22 cellular contexts compared by ENCODE assay signal in the genomic region with DNA sequence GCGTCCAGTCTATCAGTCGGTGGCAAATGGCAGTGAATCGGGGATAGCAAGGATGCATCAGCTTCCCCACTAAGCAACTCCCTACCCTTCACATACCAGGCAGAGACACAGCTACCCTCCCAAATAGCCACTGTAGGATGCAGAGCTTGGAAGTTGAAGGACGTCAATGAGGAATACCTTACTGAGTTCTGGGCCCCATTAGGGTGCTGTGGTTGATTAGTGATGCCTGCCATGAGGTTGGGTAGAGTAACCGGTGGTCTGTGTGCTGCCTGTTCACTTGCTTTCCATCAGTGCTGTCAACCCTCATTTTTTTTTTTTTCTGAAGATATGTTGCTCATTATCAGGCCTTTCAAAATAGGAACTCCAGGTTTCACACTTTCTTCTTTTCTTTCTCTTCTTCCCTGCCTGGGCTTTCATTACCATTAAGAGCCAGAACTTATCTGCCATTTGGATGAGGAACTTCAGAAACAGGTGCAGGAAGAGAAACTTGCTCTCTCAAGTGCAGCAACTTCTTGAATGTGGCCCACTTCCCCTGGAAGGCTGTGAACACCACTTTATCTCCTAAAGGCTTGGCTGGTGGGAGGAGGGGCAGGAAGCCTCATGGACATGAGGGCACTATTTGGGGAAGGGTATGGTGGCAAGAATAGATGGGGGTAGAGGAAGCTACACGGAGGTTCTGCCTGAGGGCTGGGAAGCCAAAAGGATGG.
DNase-seq lines count a peak whose midpoint lies in the region; ATAC-seq and TF ChIP-seq lines count a peak whose summit lies in the region.
"Had no signal": no experiment of that assay in that cellular context is flagged by ENCODE, and none has a peak within 500 bp of the region (broad histone marks: within the 10 kb centered on the region; RNA-seq: fewer than 3 reads in every experiment).

No MANE protein-coding gene starts in this region.

- POLR2A ChIA-PET in HEK293 (lab: Yijun Ruan, JAX): no interaction called here

- peak overlapping the region; percentile 14 for H3K27ac Mint-ChIP-seq in T-helper 17 cell
- H3K27ac Mint-ChIP-seq: activated CD4-positive, alpha-beta memory T cell treated with anti-CD3 and anti-CD28 coated beads for 36 hours; CD4-positive, alpha-beta T cell; endodermal cell; naive thymus-derived CD4-positive, alpha-beta T cell; T-helper 1 cell treated with Interleukin-12 subunit alpha and Interleukin-12 subunit beta and Interleukin-4 antibody, amounts not matched to agents 30 μg/mL and 1 μg/mL, for 36 hours had no signal

- no peak overlapping the region for H3K9ac ChIP-seq in BLaER1 treated with 17β-estradiol and CSF1 and Interleukin-3, amounts not matched to agents 10 nM and 100 nM

- CTCF ChIA-PET in HEK293 (lab: Yijun Ruan, JAX): no interaction called here

- ATAC-seq in T-helper 17 cell (no peak), lower lobe of right lung (no peak)
- ATAC-seq: body of pancreas; naive thymus-derived CD4-positive, alpha-beta T cell had no signal

- peaks cover 40 to 91% (median 78%) of the 10 kb centered on the region in 10 experiments for H3K4me1 ChIP-seq in BLaER1 treated with 17β-estradiol and CSF1 and Interleukin-3, amounts not matched to agents 10 nM and 100 nM
- H3K4me1 ChIP-seq in HEK293 (ENCODE audit: control insufficient read depth, insufficient read depth, low read length) (no peaks in the 10 kb centered on the region), lower lobe of right lung (peaks cover 14% of the 10 kb centered on the region)
- H3K4me1 ChIP-seq: body of pancreas had no signal

- H3K9me3 ChIP-seq in BLaER1 treated with 17β-estradiol and CSF1 and Interleukin-3, amounts not matched to agents 10 nM and 100 nM (replicated peaks in 1 of 11): no peaks in the 10 kb centered on the region
- H3K9me3 ChIP-seq in HEK293 (ENCODE audit: control insufficient read depth, insufficient read depth, low read depth, low read length): no peaks in the 10 kb centered on the region
- no peaks in the 10 kb centered on the region for H3K9me3 ChIP-seq in T-helper 17 cell (ENCODE audit: control insufficient read depth, low read length, poor library complexity, severe bottlenecking)
- H3K9me3 ChIP-seq in lower lobe of right lung: no peaks in the 10 kb centered on the region
- H3K9me3 ChIP-seq: body of pancreas, ovary, right lobe of liver, SJCRH30, upper lobe of left lung had no signal

- 0 out of 20 replicates have a peak overlapping the region, but pooled peaks of 1 of the 10 experiments have one; percentile 15 for H3K4me3 ChIP-seq in BLaER1 treated with 17β-estradiol and CSF1 and Interleukin-3, amounts not matched to agents 10 nM and 100 nM
- H3K4me3 ChIP-seq in HEK293 (ENCODE audit: low read depth, low read length): no peak overlapping the region
- no peak overlapping the region for H3K4me3 ChIP-seq in lower lobe of right lung
- H3K4me3 ChIP-seq: body of pancreas, ovary, right lobe of liver, SJCRH30, upper lobe of left lung had no signal

- DNase-seq in T-helper 17 cell (no peak), medulla oblongata (ENCODE audit: extremely low spot score) (peak; percentile 38), lower lobe of right lung (no peak), D341Med (ENCODE audit: low spot score) (no peak), DMS53 treated with DMSO at 0.1 percent for 48 hours (lab: John Stamatoyannopoulos, UW; ENCODE audit: unreplicated experiment) (no peak)
- no peak for DNase-seq in effector CD8-positive, alpha-beta T cell (lab: John Stamatoyannopoulos, UW)
- DNase-seq: activated CD4-positive, alpha-beta memory T cell treated with anti-CD3 and anti-CD28 coated beads for 36 hours; activated gamma-delta T cell; body of pancreas; CD4-positive, alpha-beta T cell; endodermal cell; glutamatergic neuron; naive thymus-derived CD4-positive, alpha-beta T cell; NCI-H1694 treated with DMSO at 0.1 percent for 48 hours; NCI-H774; ovary; right lobe of liver; SJCRH30; upper lobe of left lung had no signal

- intact Hi-C loops in lower lobe of right lung (cut with DNase I): no loop called here

- no peaks in the 10 kb centered on the region for H3K36me3 ChIP-seq in BLaER1 treated with 17β-estradiol and CSF1 and Interleukin-3, amounts not matched to agents 10 nM and 100 nM
- H3K36me3 ChIP-seq in HEK293 (ENCODE audit: control insufficient read depth in 2 of 2, insufficient read depth in 1 of 2, low read length in 2 of 2) (peaks cover 0 to 12% of the 10 kb centered on the region in 2 experiments; a peak in 1 of 3 replicates), lower lobe of right lung (no peaks in the 10 kb centered on the region)
- H3K36me3 ChIP-seq: ovary, right lobe of liver, SJCRH30, upper lobe of left lung had no signal

- 0 out of 22 replicates have a peak, but pooled peaks cover 0 to 4% (median 0%) of the 10 kb centered on the region in 11 experiments for H4K20me1 ChIP-seq in BLaER1 treated with 17β-estradiol and CSF1 and Interleukin-3, amounts not matched to agents 10 nM and 100 nM

- TF ChIP-seq CTCF in HEK293 (tag by site-specific recombination; IDR thresholded peaks at IDR 0.05) (no peak), lower lobe of right lung (IDR thresholded peaks at IDR 0.05) (no peak)

- peaks cover 9% of the 10 kb centered on the region for H3K4me1 Mint-ChIP-seq in T-helper 17 cell

- H3K27ac ChIP-seq in BLaER1 treated with 17β-estradiol and CSF1 and Interleukin-3, amounts not matched to agents 10 nM and 100 nM: peak overlapping the region in 2 of 11 experiments; percentile 13 to 14; a peak in 1 of 22 replicates
- H3K27ac ChIP-seq in HEK293 (ENCODE audit: extremely low read depth, low read depth, low read length): no peak overlapping the region
- no peak overlapping the region for H3K27ac ChIP-seq in lower lobe of right lung
- H3K27ac ChIP-seq: body of pancreas, ovary, right lobe of liver, SJCRH30, upper lobe of left lung had no signal

- H3K4me2 ChIP-seq in BLaER1 treated with 17β-estradiol and CSF1 and Interleukin-3, amounts not matched to agents 10 nM and 100 nM: peak overlapping the region; percentile 58 to 87 (median 75)

- no peaks in the 10 kb centered on the region for H3K36me3 Mint-ChIP-seq in T-helper 17 cell (ENCODE audit: low read depth)
- H3K36me3 Mint-ChIP-seq: activated CD4-positive, alpha-beta memory T cell treated with anti-CD3 and anti-CD28 coated beads for 36 hours; naive thymus-derived CD4-positive, alpha-beta T cell had no signal

- peaks cover 0 to 23% (median 0%) of the 10 kb centered on the region in 11 experiments; a peak in 4 of 22 replicates for H3K27me3 ChIP-seq in BLaER1 treated with 17β-estradiol and CSF1 and Interleukin-3, amounts not matched to agents 10 nM and 100 nM
- H3K27me3 ChIP-seq in lower lobe of right lung (ENCODE audit: low read depth): peaks cover 8% of the 10 kb centered on the region
- H3K27me3 ChIP-seq: ovary, right lobe of liver, SJCRH30, upper lobe of left lung had no signal

- H3K27me3 Mint-ChIP-seq in T-helper 17 cell: peaks cover 18% of the 10 kb centered on the region
- H3K27me3 Mint-ChIP-seq: CD4-positive, alpha-beta T cell had no signal

- no peak overlapping the region for H3K4me3 Mint-ChIP-seq in T-helper 17 cell
- H3K4me3 Mint-ChIP-seq: activated CD4-positive, alpha-beta memory T cell treated with anti-CD3 and anti-CD28 coated beads for 36 hours; CD4-positive, alpha-beta T cell; endodermal cell; T-helper 1 cell treated with Interleukin-12 subunit alpha and Interleukin-12 subunit beta and Interleukin-4 antibody, amounts not matched to agents 30 μg/mL and 1 μg/mL, for 36 hours had no signal

TF ChIP-seq in HEK293, 187 proteins besides CTCF, POLR2A, EP300 and RAD21:
- TF ChIP-seq ZNF23 (tag by site-specific recombination; IDR thresholded peaks at IDR 0.05; ENCODE audit: borderline replicate concordance) (peak; percentile 67; the same call in 1 of the 2 replicates), ZBTB17 (tag by site-specific recombination; IDR thresholded peaks at IDR 0.05) (peak; percentile 65), WT1 (tag by site-specific recombination; IDR thresholded peaks at IDR 0.05) (no peak)
TF ChIP-seq in HEK293: peak in this region for 2.
